ENCODE assay signal across 18 cellular contexts in genomic region chr6:8075185-8075584, GRCh38.
"Had no signal": no experiment of that assay in that cellular context is flagged by ENCODE, and none has a peak within 500 bp of the region (broad histone marks: within the 10 kb centered on the region; RNA-seq: fewer than 3 reads in every experiment).

No MANE protein-coding gene starts in this region.

- H3K27ac Mint-ChIP-seq: effector memory CD8-positive, alpha-beta T cell; memory B cell; progenitor cell of endocrine pancreas; WTC11 had no signal

- H3K27me3 ChIP-seq: right atrium auricular region, transverse colon had no signal

- H3K27ac ChIP-seq: foreskin keratinocyte, right atrium auricular region, transverse colon had no signal

- H3K4me1 Mint-ChIP-seq: memory B cell, WTC11 had no signal

- H3K4me3 ChIP-seq: left ventricle myocardium inferior, right atrium auricular region, transverse colon had no signal

- H3K4me3 Mint-ChIP-seq: activated CD8-positive, alpha-beta T cell treated with anti-CD3 and anti-CD28 coated beads, Interleukin-2, amount 10 ng/mL, durations not matched to agents 7 days and 5 days; effector memory CD8-positive, alpha-beta T cell; memory B cell; nephron; WTC11 had no signal

- ATAC-seq: activated CD8-positive, alpha-beta T cell treated with anti-CD3 and anti-CD28 coated beads, Interleukin-2, amount 10 ng/mL, durations not matched to agents 7 days and 5 days; effector memory CD8-positive, alpha-beta T cell; foreskin keratinocyte; WTC11 had no signal

- H3K4me1 ChIP-seq: right atrium auricular region, transverse colon had no signal

- H3K36me3 ChIP-seq: right atrium auricular region, transverse colon had no signal

- H3K9me3 Mint-ChIP-seq: effector memory CD8-positive, alpha-beta T cell; memory B cell; nephron had no signal

- H3K9me3 ChIP-seq: left ventricle myocardium inferior, right atrium auricular region, transverse colon had no signal

- DNase-seq: activated CD4-positive, alpha-beta T cell treated with anti-CD3 and anti-CD28 coated beads for 4 hours; activated CD8-positive, alpha-beta memory T cell treated with anti-CD3 and anti-CD28 coated beads, Interleukin-2, amount 50 U/mL, for 4 hours; activated CD8-positive, alpha-beta T cell treated with anti-CD3 and anti-CD28 coated beads, Interleukin-2, amount 10 ng/mL, durations not matched to agents 7 days and 5 days; activated gamma-delta T cell; activated T-cell treated with anti-CD3 and anti-CD28 coated beads, Interleukin-2, amount 50 U/mL, for 48 hours; dermis blood vessel endothelial cell; effector memory CD8-positive, alpha-beta T cell; foreskin keratinocyte; glutamatergic neuron; left ventricle myocardium inferior; stimulated activated CD4-positive, alpha-beta T cell treated with anti-CD3 and anti-CD28 coated beads, Interleukin-4, amount 100 ng/mL, for 1 hour; T-helper 2 cell; transverse colon had no signal

- H3K27me3 Mint-ChIP-seq: effector memory CD8-positive, alpha-beta T cell; memory B cell; progenitor cell of endocrine pancreas had no signal
